Comparison of ENCODE assay signal across 17 cellular contexts in the genomic region with DNA sequence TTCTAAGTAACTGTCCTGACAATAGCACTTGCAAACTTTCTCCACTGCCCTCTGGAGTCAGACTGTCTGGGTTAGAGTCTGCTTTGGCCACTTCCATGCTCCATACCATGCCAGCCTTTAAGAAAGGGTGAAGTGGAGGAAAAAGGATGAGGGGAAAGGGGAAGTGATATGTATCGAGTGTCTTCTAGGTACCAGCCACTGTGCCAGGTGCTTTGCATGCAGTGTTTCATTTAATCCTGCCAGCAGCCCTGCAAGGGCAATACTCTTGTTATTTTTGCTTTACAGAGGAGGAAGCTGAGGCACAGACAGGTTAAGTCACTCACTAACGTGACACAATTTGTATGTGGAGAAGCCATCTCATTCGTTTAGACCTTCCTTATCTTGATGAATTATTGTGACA. TPM values are rescaled to one million over a fixed set of nuclear protein-coding genes. Genes with fewer than 3 reads are reported as not detected.
DNase-seq lines count a peak whose midpoint lies in the region; ATAC-seq and TF ChIP-seq lines count a peak whose summit lies in the region.
"Had no signal": no experiment of that assay in that cellular context is flagged by ENCODE, and none has a peak within 500 bp of the region (broad histone marks: within the 10 kb centered on the region; RNA-seq: fewer than 3 reads in every experiment).

No MANE protein-coding gene starts in this region.

- no peak overlapping the region for H4K5ac ChIP-seq in IMR-90 (ENCODE audit: low read depth, low read length)

- H3K4me3 ChIP-seq in AG10803 (ENCODE audit: low read length) (no peak overlapping the region), IMR-90 (ENCODE audit: insufficient read depth, low read depth, low read length) (no peak overlapping the region)

- H3K4me1 Mint-ChIP-seq in natural killer cell treated with Interleukin-12 subunit alpha and Interleukin-12 subunit beta and Interleukin-15 and Interleukin-18, amount 100 ng/mL, for 72 hours (ENCODE audit: low read depth in 2 of 2) = peaks cover 0 to 5% of the 10 kb centered on the region in 2 donors

- peak overlapping the region; percentile 42 for H2AK9ac ChIP-seq in IMR-90 (replicated peaks; ENCODE audit: low read depth, low read length, poor library complexity)

- BruUV-seq in IMR-90 (replicated peaks; lab: Mats Ljungman, UMichigan) = no TSS peak

- H3K27me3 ChIP-seq in IMR-90 (ENCODE audit: control insufficient read depth, insufficient read depth, low read length) = peaks cover 4% of the 10 kb centered on the region; the same call in 1 of the 2 replicates

- no peak overlapping the region for H3K4me2 ChIP-seq in IMR-90 (ENCODE audit: low read depth, low read length)

- H4K91ac ChIP-seq in IMR-90 (ENCODE audit: insufficient read depth, low read depth, low read length) = peak overlapping the region; percentile 11; the same call in 1 of the 2 replicates

- H3K4ac ChIP-seq in IMR-90 (ENCODE audit: low read depth, low read length) = no peak overlapping the region

- H3K9me3 Mint-ChIP-seq in natural killer cell treated with Interleukin-12 subunit alpha and Interleukin-12 subunit beta and Interleukin-15 and Interleukin-18, amount 100 ng/mL, for 72 hours = no peaks in the 10 kb centered on the region
- H3K9me3 Mint-ChIP-seq: activated T-helper 2 cell treated with anti-CD3 and anti-CD28 coated beads, Interferon-gamma antibody, Interleukin-2, Interleukin-4, amounts not matched to agents 10 μg/mL and 5 μg/mL and 100 μg/mL, durations not matched to agents 14 hours and 24 hours and 36 hours; central memory CD8-positive, alpha-beta T cell; immature natural killer cell had no signal

- no peaks in the 10 kb centered on the region for H3K79me1 ChIP-seq in IMR-90 (ENCODE audit: low read depth in 1 of 2, low read length in 2 of 2)

- H3K27me3 Mint-ChIP-seq in natural killer cell treated with Interleukin-12 subunit alpha and Interleukin-12 subunit beta and Interleukin-15 and Interleukin-18, amount 100 ng/mL, for 72 hours = peaks cover 13 to 26% of the 10 kb centered on the region in 2 donors
- H3K27me3 Mint-ChIP-seq: activated CD4-positive, alpha-beta T cell treated with anti-CD3 and anti-CD28 coated beads for 36 hours had no signal

- H3K18ac ChIP-seq in IMR-90 (ENCODE audit: low read depth, low read length) = no peak overlapping the region

- 0 out of 2 replicates have a peak overlapping the region, but pooled peaks have one; percentile 21 for H3K23ac ChIP-seq in IMR-90 (ENCODE audit: low read depth, low read length)

- peak; percentile 15 for ATAC-seq in GM19463 (IDR thresholded peaks at IDR 0.05; ENCODE audit: unreplicated experiment)
- peak; percentile 19 for ATAC-seq in HG02884 (IDR thresholded peaks at IDR 0.05; ENCODE audit: unreplicated experiment)
- no peak for ATAC-seq in IMR-90 (ENCODE audit: low read depth)
- ATAC-seq in natural killer cell treated with Interleukin-12 subunit alpha and Interleukin-12 subunit beta and Interleukin-15 and Interleukin-18, amount 100 ng/mL, for 72 hours = no peak
- ATAC-seq: activated CD4-positive, alpha-beta T cell treated with anti-CD3 and anti-CD28 coated beads for 36 hours had no signal

- H3K27ac ChIP-seq in IMR-90 (ENCODE audit: insufficient read depth, low read length) = no peak overlapping the region
- H3K27ac ChIP-seq: HL-60 had no signal

- no peak for TF ChIP-seq RAD21 in IMR-90 (IDR thresholded peaks at IDR 0.05; ENCODE audit: low read length)

- no CpG with 5 or more reads among the region's 3 CpGs for WGBS in IMR-90 (ENCODE audit: extremely low coverage in 2 of 2, insufficient read length in 1 of 2), 2 experiments

- DNase-seq in AG10803 (ENCODE audit: low read depth) (no peak), IMR-90 (no peak), D341Med (ENCODE audit: low spot score) (no peak), COLO668 (lab: John Stamatoyannopoulos, UW; ENCODE audit: unreplicated experiment) (no peak), GDM1 (lab: John Stamatoyannopoulos, UW) (no peak)
- no peak for DNase-seq in natural killer cell treated with Interleukin-12 subunit alpha and Interleukin-12 subunit beta and Interleukin-15 and Interleukin-18, amount 100 ng/mL, for 72 hours (ENCODE audit: low spot score)
- DNase-seq: 8988T; activated CD4-positive, alpha-beta T cell treated with anti-CD3 and anti-CD28 coated beads for 36 hours; Calu3; immature natural killer cell; MV-4-11; NCI-H82 had no signal

- no peak for TF ChIP-seq POLR2A in IMR-90 (IDR thresholded peaks at IDR 0.05; ENCODE audit: low read depth, low read length)

- peak overlapping the region; percentile 42 for H2BK20ac ChIP-seq in IMR-90 (ENCODE audit: low read depth, low read length)

- no peaks in the 10 kb centered on the region for H3K9me3 ChIP-seq in IMR-90 (ENCODE audit: control insufficient read depth, insufficient read depth, low read length)

- H2BK5ac ChIP-seq in IMR-90 (ENCODE audit: low read depth, low read length, poor library complexity, severe bottlenecking) = no peak overlapping the region

- peak; percentile 3; the same call in 1 of the 2 replicates for TF ChIP-seq CTCF in AG10803 (conservative IDR thresholded peaks at IDR 0.05; ENCODE audit: low read length)
- no peak for TF ChIP-seq CTCF in IMR-90 (conservative IDR thresholded peaks at IDR 0.05; ENCODE audit: low read depth, low read length)

- 0 out of 3 replicates have a peak overlapping the region, but pooled peaks have one; percentile 13 for H2BK15ac ChIP-seq in IMR-90 (ENCODE audit: low read depth, low read length)

- dilution Hi-C loops in IMR-90 (cut with HindIII; ENCODE audit: low sequenced_read_pairs, unreplicated experiment) = no loop called here

- H4K20me1 ChIP-seq in IMR-90 (ENCODE audit: insufficient read depth, low read length) = no peaks in the 10 kb centered on the region

- no peak overlapping the region for H3K4me3 Mint-ChIP-seq in natural killer cell treated with Interleukin-12 subunit alpha and Interleukin-12 subunit beta and Interleukin-15 and Interleukin-18, amount 100 ng/mL, for 72 hours
- H3K4me3 Mint-ChIP-seq: activated CD4-positive, alpha-beta T cell treated with anti-CD3 and anti-CD28 coated beads for 36 hours; central memory CD8-positive, alpha-beta T cell; immature natural killer cell had no signal

- no peak overlapping the region for H3K14ac ChIP-seq in IMR-90 (replicated peaks; ENCODE audit: low read depth, low read length)

- in situ Hi-C loops in IMR-90 (cut with MboI; ENCODE audit: low sequenced_read_pairs) = loop anchor here (5.0 to 25.0 kb wide), 3 partner anchors 257 to 702 kb away; no protein-coding TSS in a partner anchor

- H2AFZ ChIP-seq in IMR-90 (replicated peaks; ENCODE audit: low read length, poor library complexity) = no peak overlapping the region

- intact Hi-C loops in IMR-90 (cut with micrococcal nuclease) = loop anchor here (5.0 to 10.0 kb wide), 3 partner anchors 329 to 929 kb away; a partner anchor contains a TSS

- CTCF ChIA-PET in IMR-90 (lab: Yijun Ruan, JAX) = interaction anchor here (2.7 kb wide), 1 partner anchor 253 kb away, joined by 9 read pairs; no protein-coding TSS in a partner anchor

- peaks cover 16% of the 10 kb centered on the region for H3K4me1 ChIP-seq in IMR-90 (ENCODE audit: control insufficient read depth, insufficient read depth, low read length)

- H3K9me1 ChIP-seq in IMR-90 (ENCODE audit: insufficient read depth, low read length) = peaks cover 8% of the 10 kb centered on the region; the same call in 1 of the 2 replicates

- 0 out of 4 replicates have a peak overlapping the region, but pooled peaks of 1 of the 2 experiments have one; percentile 27 for H4K8ac ChIP-seq in IMR-90 (ENCODE audit: low read depth in 2 of 2, low read length in 2 of 2)

- peak overlapping the region; percentile 16; the same call in 1 of the 2 replicates for H2BK120ac ChIP-seq in IMR-90 (ENCODE audit: low read depth, low read length)

- H3K36me3 Mint-ChIP-seq in natural killer cell treated with Interleukin-12 subunit alpha and Interleukin-12 subunit beta and Interleukin-15 and Interleukin-18, amount 100 ng/mL, for 72 hours = no peaks in the 10 kb centered on the region
- H3K36me3 Mint-ChIP-seq: immature natural killer cell had no signal

- H2AK5ac ChIP-seq in IMR-90 (ENCODE audit: low read depth, low read length) = no peak overlapping the region

- no peaks in the 10 kb centered on the region for H3K36me3 ChIP-seq in IMR-90 (ENCODE audit: control insufficient read depth, insufficient read depth, low read length)

- no peak overlapping the region for H3K9ac ChIP-seq in IMR-90 (ENCODE audit: low read depth, low read length)

- H3K56ac ChIP-seq in IMR-90 (ENCODE audit: extremely low read depth, insufficient read depth, low read length) = no peak overlapping the region

- H3K27ac Mint-ChIP-seq in natural killer cell treated with Interleukin-12 subunit alpha and Interleukin-12 subunit beta and Interleukin-15 and Interleukin-18, amount 100 ng/mL, for 72 hours = no peak overlapping the region
- H3K27ac Mint-ChIP-seq: activated CD4-positive, alpha-beta T cell treated with anti-CD3 and anti-CD28 coated beads for 36 hours; activated T-helper 2 cell treated with anti-CD3 and anti-CD28 coated beads, Interferon-gamma antibody, Interleukin-2, Interleukin-4, amounts not matched to agents 10 μg/mL and 5 μg/mL and 100 μg/mL, durations not matched to agents 14 hours and 24 hours and 36 hours; immature natural killer cell had no signal

- POLR2A ChIA-PET in IMR-90 (lab: Charles Lee; ENCODE audit: unreplicated experiment) = no interaction called here

TF ChIP-seq in IMR-90, 13 proteins besides CTCF, POLR2A, EP300 and RAD21:
- TF ChIP-seq BHLHE40 (IDR thresholded peaks at IDR 0.05; ENCODE audit: low read depth, low read length) = no peak
- TF ChIP-seq, protein P1, sequence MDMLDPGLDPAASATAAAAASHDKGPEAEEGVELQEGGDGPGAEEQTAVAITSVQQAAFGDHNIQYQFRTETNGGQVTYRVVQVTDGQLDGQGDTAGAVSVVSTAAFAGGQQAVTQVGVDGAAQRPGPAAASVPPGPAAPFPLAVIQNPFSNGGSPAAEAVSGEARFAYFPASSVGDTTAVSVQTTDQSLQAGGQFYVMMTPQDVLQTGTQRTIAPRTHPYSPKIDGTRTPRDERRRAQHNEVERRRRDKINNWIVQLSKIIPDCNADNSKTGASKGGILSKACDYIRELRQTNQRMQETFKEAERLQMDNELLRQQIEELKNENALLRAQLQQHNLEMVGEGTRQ (IDR thresholded peaks at IDR 0.05; ENCODE audit: low read depth, low read length) = no peak
TF ChIP-seq in IMR-90: peak in this region for 0.

RNA-seq across cellular contexts. Expression of a gene that starts 55.6 kb away (rescaled TPM):
- total RNA-seq in IMR-90 (2012; rRNA removed) = 0.56 and 0.90 TPM in 2 replicates
- polyA plus RNA-seq in IMR-90 (2012; rRNA removed) = 0.26 and 0.30 TPM in 2 replicates
- polyA plus RNA-seq in IMR-90 (2012; cell fraction: cytosol; rRNA removed) = 0.13 and 0.15 TPM in 2 replicates
- polyA plus RNA-seq in IMR-90 (2012; cell fraction: nucleus; rRNA removed; ENCODE audit: low replicate concordance) = 0.29 and 0.42 TPM in 2 replicates
- total RNA-seq in natural killer cell treated with Interleukin-12 subunit alpha and Interleukin-12 subunit beta and Interleukin-15 and Interleukin-18, amount 100 ng/mL, for 72 hours = not detected
- total RNA-seq: activated T-helper 2 cell treated with anti-CD3 and anti-CD28 coated beads, Interferon-gamma antibody, Interleukin-2, Interleukin-4, amounts not matched to agents 10 μg/mL and 5 μg/mL and 100 μg/mL, durations not matched to agents 14 hours and 24 hours and 36 hours; Calu3 had no signal
- polyA plus RNA-seq: immature natural killer cell had no signal

Comparison
In these comparisons a context has a peak if more than half of its experiments do, and no peak if none do; other contexts are left out.
1. ATAC-seq: peak in GM19463 (single experiment) and HG02884 (single experiment); none in IMR-90 (single experiment) and natural killer cell treated with Interleukin-12 subunit alpha and Interleukin-12 subunit beta and Interleukin-15 and Interleukin-18, amount 100 ng/mL, for 72 hours (0 of 2).